In genomic region chr11:97993565-97993964, GRCh38 we compare ENCODE assay signal across 26 cellular contexts.
A peak's percentile ranks its signal among the peaks of the same experiment; 100 is the strongest.
DNase-seq lines count a peak whose midpoint lies in the region; ATAC-seq, FAIRE-seq and TF ChIP-seq lines count a peak whose summit lies in the region.
"Had no signal": no experiment of that assay in that cellular context is flagged by ENCODE, and none has a peak within 500 bp of the region (broad histone marks: within the 10 kb centered on the region; RNA-seq: fewer than 3 reads in every experiment).

No MANE protein-coding gene starts in this region.

- no peak for ATAC-seq in A549
- no peak for ATAC-seq in T-helper 17 cell
- ATAC-seq in GM18498 (IDR thresholded peaks at IDR 0.05; ENCODE audit: unreplicated experiment), result no peak
- no peak for ATAC-seq in HG02610 (IDR thresholded peaks at IDR 0.05; ENCODE audit: unreplicated experiment)
- ATAC-seq: GM12878 had no signal

- H4K20me1 ChIP-seq in smooth muscle cell (ENCODE audit: low read depth), result no peaks in the 10 kb centered on the region
- H4K20me1 ChIP-seq: BLaER1 had no signal

- no peak overlapping the region for H3K4me2 ChIP-seq in A549
- no peak overlapping the region for H3K4me2 ChIP-seq in smooth muscle cell
- H3K4me2 ChIP-seq: BLaER1 had no signal

- no peaks in the 10 kb centered on the region for H3K36me3 Mint-ChIP-seq in T-helper 17 cell (ENCODE audit: low read depth)
- H3K36me3 Mint-ChIP-seq: CD14-positive monocyte; CD4-positive, alpha-beta memory T cell; CD4-positive, CD25-positive, alpha-beta regulatory T cell; CD8-positive, alpha-beta memory T cell had no signal

- no peaks in the 10 kb centered on the region for H3K36me3 ChIP-seq in smooth muscle cell (ENCODE audit: low read depth)
- H3K36me3 ChIP-seq: BE2C, BLaER1 had no signal

- no peak overlapping the region for H3K4me3 Mint-ChIP-seq in T-helper 17 cell
- H3K4me3 Mint-ChIP-seq: CD14-positive monocyte; CD4-positive, alpha-beta memory T cell; CD4-positive, CD25-positive, alpha-beta regulatory T cell; CD8-positive, alpha-beta memory T cell had no signal

- TF ChIP-seq EP300 in A549 (IDR thresholded peaks at IDR 0.05), result no peak

- no peaks in the 10 kb centered on the region for H3K27me3 ChIP-seq in smooth muscle cell (ENCODE audit: low read depth)
- H3K27me3 ChIP-seq: BE2C, BLaER1 had no signal

- no peak for TF ChIP-seq RAD21 in A549 (conservative IDR thresholded peaks at IDR 0.05 in 1 of 2, IDR thresholded peaks at IDR 0.05 in 1 of 2)

- POLR2A ChIA-PET in A549 (lab: Yijun Ruan, JAX), result no interaction called here

- peak overlapping the region; percentile 30 for H2AFZ ChIP-seq in smooth muscle cell (ENCODE audit: low read depth)

- H3K4me1 Mint-ChIP-seq in T-helper 17 cell, result no peaks in the 10 kb centered on the region
- H3K4me1 Mint-ChIP-seq: CD14-positive monocyte; CD4-positive, alpha-beta memory T cell; CD4-positive, CD25-positive, alpha-beta regulatory T cell; CD8-positive, alpha-beta memory T cell had no signal

- CTCF ChIA-PET in A549 (lab: Yijun Ruan, JAX), result no interaction called here

- FAIRE-seq in A549 (lab: Jason Lieb, UNC), result no peak
- FAIRE-seq: GM12878, GM12892, GM19239 had no signal

- no peak for TF ChIP-seq POLR2A in A549 (IDR thresholded peaks at IDR 0.05; ENCODE audit: low read length)

- TF ChIP-seq CTCF in 22Rv1 (IDR thresholded peaks at IDR 0.05) (no peak), A549 (IDR thresholded peaks at IDR 0.05) (no peak), smooth muscle cell (IDR thresholded peaks at IDR 0.05; ENCODE audit: borderline replicate concordance, insufficient read depth, poor library complexity, severe bottlenecking) (no peak)

- H3K4me3 ChIP-seq in A549 (no peak overlapping the region), smooth muscle cell (no peak overlapping the region)
- H3K4me3 ChIP-seq: BLaER1, GM12878 had no signal

- H3K79me2 ChIP-seq in smooth muscle cell (ENCODE audit: low read depth), result no peaks in the 10 kb centered on the region

- H3K4me1 ChIP-seq in A549 (no peaks in the 10 kb centered on the region), smooth muscle cell (ENCODE audit: low read depth) (peaks cover 13% of the 10 kb centered on the region)
- H3K4me1 ChIP-seq: BE2C, BLaER1 had no signal

- H3K9ac ChIP-seq in smooth muscle cell (ENCODE audit: low read depth), result no peak overlapping the region
- H3K9ac ChIP-seq: BLaER1 had no signal

- H3K27ac ChIP-seq in 22Rv1 (peak overlapping the region; percentile 49), A549 (no peak overlapping the region), smooth muscle cell (ENCODE audit: low read depth) (no peak overlapping the region)
- H3K27ac ChIP-seq: BLaER1 had no signal

- H3F3A ChIP-seq in smooth muscle cell (ENCODE audit: low read depth), result no peaks in the 10 kb centered on the region

- WGBS in A549 (ENCODE audit: missing lambda C conversion rate), result 45% methylated on average over 4 of the region's 4 CpGs
- WGBS in smooth muscle cell (ENCODE audit: low lambda C conversion rate), result 80% methylated on average over 4 of the region's 4 CpGs

- no peak overlapping the region for H3K27ac Mint-ChIP-seq in T-helper 17 cell
- H3K27ac Mint-ChIP-seq: CD14-positive monocyte; CD4-positive, alpha-beta memory T cell; CD4-positive, CD25-positive, alpha-beta regulatory T cell; CD8-positive, alpha-beta memory T cell had no signal

- DNase-seq in A549 (ENCODE audit: low read depth in 1 of 2, low spot score in 1 of 2), result no peak
- peak; percentile 29 for DNase-seq in OCI-M1 (lab: John Stamatoyannopoulos, UW)
- DNase-seq in smooth muscle cell (lab: John Stamatoyannopoulos, UW; ENCODE audit: unreplicated experiment), result no peak
- DNase-seq in T-helper 17 cell, result no peak
- DNase-seq: ACHN; BE2C; C1 segment of cervical spinal cord; CD4-positive, alpha-beta memory T cell; CD4-positive, CD25-positive, alpha-beta regulatory T cell; CD8-positive, alpha-beta memory T cell; COR-L47; DMS 273 treated with DMSO at 0.1 percent for 48 hours; DMS153; DMS53; DMS79; DND-41; EL; GDM1 had no signal

- no peaks in the 10 kb centered on the region for H3K27me3 Mint-ChIP-seq in T-helper 17 cell
- H3K27me3 Mint-ChIP-seq: CD4-positive, alpha-beta memory T cell; CD4-positive, CD25-positive, alpha-beta regulatory T cell; CD8-positive, alpha-beta memory T cell had no signal

- H3K9me3 ChIP-seq in A549 (no peaks in the 10 kb centered on the region), smooth muscle cell (replicated peaks; ENCODE audit: low read depth) (no peaks in the 10 kb centered on the region), T-helper 17 cell (ENCODE audit: control insufficient read depth, low read length, poor library complexity, severe bottlenecking) (no peaks in the 10 kb centered on the region)
- H3K9me3 ChIP-seq: BE2C, BLaER1 had no signal

TF ChIP-seq in A549, 52 proteins besides CTCF, POLR2A, EP300 and RAD21:
- no peak for TF ChIP-seq FOXS1 (CRISPR knock-in tag; IDR thresholded peaks at IDR 0.05)
- peak; percentile 45 for TF ChIP-seq MAFK (IDR thresholded peaks at IDR 0.05; ENCODE audit: partially characterized antibody)
